In genomic region chr3:194464692-194465091, GRCh38 we compare ENCODE assay signal across 18 cellular contexts.
"Had no signal": no experiment of that assay in that cellular context is flagged by ENCODE, and none has a peak within 500 bp of the region (broad histone marks: within the 10 kb centered on the region; RNA-seq: fewer than 3 reads in every experiment).

No MANE protein-coding gene starts in this region.

- H3K36me3 ChIP-seq: gastrocnemius medialis, ovary, thoracic aorta had no signal

- H3K9me3 ChIP-seq: esophagus muscularis mucosa, gastrocnemius medialis, heart right ventricle, mucosa of descending colon, ovary, right atrium auricular region, stomach, thoracic aorta, transverse colon had no signal

- ATAC-seq: effector memory CD8-positive, alpha-beta T cell; gastrocnemius medialis; mucosa of descending colon; naive thymus-derived CD8-positive, alpha-beta T cell had no signal

- H3K27ac ChIP-seq: epithelial cell of prostate, esophagus muscularis mucosa, gastrocnemius medialis, heart right ventricle, ovary, right atrium auricular region, stomach, thoracic aorta, transverse colon had no signal

- H3K4me3 ChIP-seq: esophagus muscularis mucosa, gastrocnemius medialis, heart right ventricle, mucosa of descending colon, ovary, right atrium auricular region, smooth muscle cell, stomach, thoracic aorta, transverse colon had no signal

- H3K4me2 ChIP-seq: smooth muscle cell had no signal

- H3K27me3 ChIP-seq: esophagus muscularis mucosa, gastrocnemius medialis, heart right ventricle, ovary, right atrium auricular region, stomach, transverse colon had no signal

- H3K27me3 Mint-ChIP-seq: effector memory CD8-positive, alpha-beta T cell; naive thymus-derived CD8-positive, alpha-beta T cell had no signal

- H3K9me3 Mint-ChIP-seq: effector memory CD8-positive, alpha-beta T cell; naive thymus-derived CD8-positive, alpha-beta T cell; neural crest cell had no signal

- H3K4me1 ChIP-seq: gastrocnemius medialis had no signal

- H3K4me3 Mint-ChIP-seq: effector memory CD8-positive, alpha-beta T cell; naive thymus-derived CD8-positive, alpha-beta T cell; neural crest cell had no signal

- DNase-seq: effector memory CD8-positive, alpha-beta T cell; gastrocnemius medialis; heart right ventricle; hypothalamus; kidney glomerular epithelial cell; mucosa of descending colon; naive thymus-derived CD8-positive, alpha-beta T cell; ovary; stimulated activated CD4-positive, alpha-beta T cell treated with anti-CD3 and anti-CD28 coated beads, Interleukin-2, amount 100 ng/mL, for 48 hours; stomach; substantia nigra; transverse colon had no signal
